14 cellular contexts compared by ENCODE assay signal in the genomic region with DNA sequence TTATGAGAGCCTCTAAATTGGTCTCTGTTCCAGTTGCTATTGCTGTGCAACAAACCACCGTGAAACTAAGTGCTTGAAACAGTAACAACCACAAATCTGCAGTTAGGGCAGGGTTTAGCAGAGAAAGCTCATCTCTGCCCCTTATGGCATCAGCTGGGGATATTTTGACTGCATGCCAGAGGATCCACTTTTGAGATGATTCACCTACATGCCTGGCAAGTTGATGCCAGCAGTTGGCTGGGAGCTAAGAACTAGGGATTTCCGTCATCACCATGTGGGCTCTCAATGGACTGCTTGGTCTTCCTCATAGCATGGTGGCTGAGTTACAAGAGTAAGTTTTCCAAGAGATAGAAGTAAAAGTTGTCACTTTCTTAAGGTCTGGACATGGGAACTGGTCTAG. TPM values are rescaled to one million over a fixed set of nuclear protein-coding genes. Genes with fewer than 3 reads are reported as not detected.
DNase-seq lines count a peak whose midpoint lies in the region; ATAC-seq lines count a peak whose summit lies in the region.
"Had no signal": no experiment of that assay in that cellular context is flagged by ENCODE, and none has a peak within 500 bp of the region (broad histone marks: within the 10 kb centered on the region; RNA-seq: fewer than 3 reads in every experiment).

No MANE protein-coding gene starts in this region.

- no peak for ATAC-seq in GM21619 (IDR thresholded peaks at IDR 0.05; ENCODE audit: unreplicated experiment)
- ATAC-seq: activated naive CD8-positive, alpha-beta T cell treated with anti-CD3 and anti-CD28 coated beads, Interleukin-2, amount 50 U/mL, for 24 hours; K562; Panc1 had no signal

- peak; percentile 17 to 64 for DNase-seq in NCI-H524 (lab: John Stamatoyannopoulos, UW)
- DNase-seq in NCI-H524 treated with DMSO at 0.1 percent for 48 hours (lab: John Stamatoyannopoulos, UW): no peak
- peak; percentile 60 for DNase-seq in NCI-H226
- DNase-seq in amniotic epithelial cell (ENCODE audit: low read depth): peak; percentile 2
- DNase-seq in renal cortical epithelial cell (ENCODE audit: low read depth): peak; percentile 72
- no peak for DNase-seq in DMS53 (lab: John Stamatoyannopoulos, UW)
- no peak for DNase-seq in ecto neural progenitor cell (ENCODE audit: low spot score)
- DNase-seq: activated CD4-positive, alpha-beta T cell treated with anti-CD3 and anti-CD28 coated beads for 48 hours; activated naive CD8-positive, alpha-beta T cell treated with anti-CD3 and anti-CD28 coated beads, Interleukin-2, amount 50 U/mL, for 24 hours; dorsolateral prefrontal cortex; retina had no signal

RNA-seq across cellular contexts. Expression of a gene that starts 35.1 kb away (rescaled TPM):
- 159 and 549 TPM in 2 replicates for total RNA-seq in renal cortical epithelial cell

Comparison
In these comparisons a context has a peak if more than half of its experiments do, and no peak if none do; other contexts are left out.
1. DNase-seq: peak in NCI-H524 (2 of 2), NCI-H226 (single experiment), amniotic epithelial cell (single experiment) and renal cortical epithelial cell (single experiment); none in NCI-H524 treated with DMSO at 0.1 percent for 48 hours (single experiment), DMS53 (single experiment) and ecto neural progenitor cell (single experiment).